ENCODE assay signal across 11 cellular contexts in genomic region chr17:31312223-31312622, GRCh38. TPM values are rescaled to one million over a fixed set of nuclear protein-coding genes. Genes with fewer than 3 reads are reported as not detected.
DNase-seq lines count a peak whose midpoint lies in the region; ATAC-seq and TF ChIP-seq lines count a peak whose summit lies in the region.
"Not testable (repeated sequence)": the region's sequence is repeated elsewhere in the genome, so short reads cannot be mapped to it uniquely, and the experiment has no call there.
"Had no signal": no experiment of that assay in that cellular context is flagged by ENCODE, and none has a peak within 500 bp of the region (broad histone marks: within the 10 kb centered on the region; RNA-seq: fewer than 3 reads in every experiment).

No MANE protein-coding gene starts in this region.

- not testable (repeated sequence) for H3K9me3 Mint-ChIP-seq in CD8-positive, alpha-beta T cell; activated CD8-positive, alpha-beta T cell treated with anti-CD3 and anti-CD28 coated beads, Interleukin-2, amount 10 ng/mL, durations not matched to agents 7 days and 5 days (ENCODE audit: insufficient read depth)

- WGBS in heart left ventricle, 4 donors, result 69 to 95% (median 84%) methylated on average over 7 of the region's 7 CpGs
- WGBS in psoas muscle, 3 donors, result 78 to 84% (median 80%) methylated on average over 6 to 7 of the region's 7 CpGs
- WGBS in suprapubic skin, result 85% methylated on average over 7 of the region's 7 CpGs

- not testable (repeated sequence) for H3K27me3 ChIP-seq in CD8-positive, alpha-beta T cell (ENCODE audit: insufficient read depth, low read length); Karpas-422 (ENCODE audit: low read length); heart left ventricle; psoas muscle (ENCODE audit: insufficient read depth in 3 of 3, low read length in 2 of 3); suprapubic skin

- H3K27ac ChIP-seq in CD8-positive, alpha-beta T cell (ENCODE audit: low read depth, low read length), result peak overlapping the region; percentile 69
- peak overlapping the region; percentile 99 for H3K27ac ChIP-seq in Karpas-422 (ENCODE audit: low read length)
- peak overlapping the region in 1 of 12 donors; percentile 88 for H3K27ac ChIP-seq in heart left ventricle
- not testable (repeated sequence) for H3K27ac ChIP-seq in psoas muscle
- H3K27ac ChIP-seq in suprapubic skin, result peak overlapping the region; percentile 8

- intact Hi-C loops in CD8-positive, alpha-beta T cell (cut with DNase I, micrococcal nuclease), result loop anchor here (5.0 kb wide), 4 partner anchors 45 to 490 kb away; partner anchors contain the start of gene CRLF3 (in 1 of the 2)
- intact Hi-C loops in heart left ventricle (cut with DNase I); psoas muscle (cut with DNase I): not testable (repeated sequence)

- H3K9ac ChIP-seq in Karpas-422 (ENCODE audit: low read length), result not testable (repeated sequence)

- not testable (repeated sequence) for TF ChIP-seq EP300 in suprapubic skin (IDR thresholded peaks at IDR 0.05)

- H3K4me3 Mint-ChIP-seq in CD8-positive, alpha-beta T cell, result peak overlapping the region; percentile 88
- H3K4me3 Mint-ChIP-seq in activated CD8-positive, alpha-beta T cell treated with anti-CD3 and anti-CD28 coated beads, Interleukin-2, amount 10 ng/mL, durations not matched to agents 7 days and 5 days, result peak overlapping the region; percentile 94

- H3K27me3 Mint-ChIP-seq in CD8-positive, alpha-beta T cell (ENCODE audit: low read depth); activated CD8-positive, alpha-beta T cell treated with anti-CD3 and anti-CD28 coated beads, Interleukin-2, amount 10 ng/mL, durations not matched to agents 7 days and 5 days (ENCODE audit: low read depth): not testable (repeated sequence)

- H3K9me3 ChIP-seq in CD8-positive, alpha-beta T cell (ENCODE audit: low read length); Karpas-422 (ENCODE audit: low read length); heart left ventricle; psoas muscle; suprapubic skin: not testable (repeated sequence)

- TF ChIP-seq POLR2A in heart left ventricle (IDR thresholded peaks at IDR 0.05); suprapubic skin (IDR thresholded peaks at IDR 0.05): not testable (repeated sequence)

- POLR2A ChIA-PET in CD8-positive, alpha-beta T cell (lab: Charles Lee), result interaction anchor here (2.9 kb wide), 1 partner anchor 7 kb away, joined by 27 read pairs; no protein-coding TSS in a partner anchor
- POLR2A ChIA-PET in activated CD8-positive, alpha-beta T cell treated with anti-CD3 and anti-CD28 coated beads, Interleukin-2, amount 10 ng/mL, durations not matched to agents 7 days and 5 days (lab: Charles Lee), result interaction anchor here (2.5 to 5.5 kb wide), 2 partner anchors 9 to 16 kb away, joined by 6 to 185 read pairs; partner anchors contain the start of gene EVI2A

- peaks cover 60% of the 10 kb centered on the region for H3K4me1 Mint-ChIP-seq in CD8-positive, alpha-beta T cell (ENCODE audit: low read depth)
- H3K4me1 Mint-ChIP-seq in activated CD8-positive, alpha-beta T cell treated with anti-CD3 and anti-CD28 coated beads, Interleukin-2, amount 10 ng/mL, durations not matched to agents 7 days and 5 days (ENCODE audit: low read depth), result peaks cover 54% of the 10 kb centered on the region

- H3K79me2 ChIP-seq in Karpas-422 (ENCODE audit: low read length), result peaks cover 21% of the 10 kb centered on the region

- H2AFZ ChIP-seq in Karpas-422 (ENCODE audit: low read length), result not testable (repeated sequence)

- ATAC-seq in CD8-positive, alpha-beta T cell; activated CD8-positive, alpha-beta T cell treated with anti-CD3 and anti-CD28 coated beads, Interleukin-2, amount 10 ng/mL, durations not matched to agents 7 days and 5 days; heart left ventricle; psoas muscle: not testable (repeated sequence)

- not testable (repeated sequence) for H4K20me1 ChIP-seq in Karpas-422 (ENCODE audit: insufficient read depth, low read depth, low read length)

- H3K4me1 ChIP-seq in CD8-positive, alpha-beta T cell (ENCODE audit: insufficient read depth, low read length), result peaks cover 57% of the 10 kb centered on the region
- H3K4me1 ChIP-seq in Karpas-422 (ENCODE audit: low read length) (peaks cover 100% of the 10 kb centered on the region), heart left ventricle (peaks cover 0 to 54% (median 0%) of the 10 kb centered on the region in 12 donors)
- not testable (repeated sequence) for H3K4me1 ChIP-seq in psoas muscle, suprapubic skin

- CTCF ChIA-PET in CD8-positive, alpha-beta T cell (lab: Charles Lee), result interaction anchor here (0.7 kb wide), 1 partner anchor 61 kb away, joined by 3 read pairs; no protein-coding TSS in a partner anchor
- CTCF ChIA-PET in activated CD8-positive, alpha-beta T cell treated with anti-CD3 and anti-CD28 coated beads, Interleukin-2, amount 10 ng/mL, durations not matched to agents 7 days and 5 days (lab: Charles Lee), result interaction anchor here (1.1 to 3.1 kb wide), 2 partner anchors 8 to 60 kb away, joined by 3 to 24 read pairs; partner anchors contain the start of gene EVI2A

- H3K4me2 ChIP-seq in Karpas-422 (ENCODE audit: low read depth, low read length, poor library complexity, severe bottlenecking), result peak overlapping the region; percentile 73

- peaks cover 15% of the 10 kb centered on the region for H3K36me3 Mint-ChIP-seq in CD8-positive, alpha-beta T cell
- peaks cover 50% of the 10 kb centered on the region for H3K36me3 Mint-ChIP-seq in activated CD8-positive, alpha-beta T cell treated with anti-CD3 and anti-CD28 coated beads, Interleukin-2, amount 10 ng/mL, durations not matched to agents 7 days and 5 days (ENCODE audit: low read depth)

- peak overlapping the region; percentile 54 for H3K4me3 ChIP-seq in CD8-positive, alpha-beta T cell (ENCODE audit: low read depth, low read length)
- not testable (repeated sequence) for H3K4me3 ChIP-seq in Karpas-422 (ENCODE audit: low read length)
- H3K4me3 ChIP-seq in heart left ventricle (peak overlapping the region in 7 of 12 donors; percentile 1 to 61 (median 19)), psoas muscle (peak overlapping the region; percentile 46), suprapubic skin (peak overlapping the region; percentile 27)

- not testable (repeated sequence) for TF ChIP-seq CTCF in CD8-positive, alpha-beta T cell (IDR thresholded peaks at IDR 0.05); heart left ventricle (IDR thresholded peaks at IDR 0.05); psoas muscle (IDR thresholded peaks at IDR 0.05); suprapubic skin (IDR thresholded peaks at IDR 0.05)

- not testable (repeated sequence) for H3K9me2 ChIP-seq in Karpas-422 (replicated peaks; ENCODE audit: insufficient read depth, low read length)

- DNase-seq in CD8-positive, alpha-beta T cell, result peak in 5 of 7 experiments; percentile 29 to 69 (median 50)
- not testable (repeated sequence) for DNase-seq in Karpas-422; psoas muscle; suprapubic skin (ENCODE audit: low spot score in 2 of 2)
- peak in 3 of 5 donors; percentile 28 to 62 (median 32) for DNase-seq in T-helper 1 cell
- peak; percentile 66 for DNase-seq in activated CD8-positive, alpha-beta T cell treated with anti-CD3 and anti-CD28 coated beads, Interleukin-2, amount 10 ng/mL, durations not matched to agents 7 days and 5 days
- DNase-seq in activated naive CD4-positive, alpha-beta T cell treated with anti-CD3 and anti-CD28 coated beads, Interleukin-2, amount 50 U/mL, for 16 hours, result peak; percentile 32
- peak in 1 of 5 donors; percentile 26 for DNase-seq in heart left ventricle

- not testable (repeated sequence) for H3K36me3 ChIP-seq in CD8-positive, alpha-beta T cell (ENCODE audit: insufficient read depth, low read length); Karpas-422 (ENCODE audit: insufficient read depth, low read length); heart left ventricle; psoas muscle (ENCODE audit: insufficient read depth in 1 of 2, low read depth in 1 of 2); suprapubic skin

- H3K27ac Mint-ChIP-seq in CD8-positive, alpha-beta T cell, result peak overlapping the region; percentile 98
- peak overlapping the region; percentile 95 for H3K27ac Mint-ChIP-seq in activated CD8-positive, alpha-beta T cell treated with anti-CD3 and anti-CD28 coated beads, Interleukin-2, amount 10 ng/mL, durations not matched to agents 7 days and 5 days

RNA-seq across cellular contexts. Expression of gene EVI2B, which starts 1.6 kb away (rescaled TPM):
- 10 to 100 TPM; 77.5 to 82.0 TPM for total RNA-seq in CD8-positive, alpha-beta T cell
- total RNA-seq in Karpas-422 (2014; rRNA removed; shearing (Covaris generic); ENCODE audit: low replicate concordance), result 0.76 and 5.0 TPM in 2 replicates
- total RNA-seq in activated CD8-positive, alpha-beta T cell treated with anti-CD3 and anti-CD28 coated beads, Interleukin-2, amount 10 ng/mL, durations not matched to agents 7 days and 5 days, result 10 to 100 TPM; 49.1 to 52.6 TPM
- total RNA-seq in heart left ventricle (10 to 100 TPM in 2 of 9 donors, 1 to 10 TPM in 6, under 1 TPM in 1; 0.81 to 21.5 (median 3.7) TPM), psoas muscle (1 to 10 TPM in 3 of 4 donors, under 1 TPM in 1; 0.85 to 2.9 (median 1.8) TPM), suprapubic skin (1 to 10 TPM; 2.2 to 5.6 (median 3.7) TPM)
- polyA plus RNA-seq in heart left ventricle (1 to 10 TPM; 1.1 to 2.2 TPM), psoas muscle (1 to 10 TPM in 1 of 3 donors, under 1 TPM in 2; 0.51 to 1.2 (median 0.53) TPM)
- total RNA-seq: Calu3, frontal cortex had no signal

RNA-seq across cellular contexts. Expression of gene EVI2A, which starts 9.2 kb away (rescaled TPM):
- total RNA-seq in CD8-positive, alpha-beta T cell, result 10 to 100 TPM; 43.3 to 44.4 TPM
- total RNA-seq in Karpas-422 (2014; rRNA removed; shearing (Covaris generic); ENCODE audit: low replicate concordance), result not detected in 2 replicates
- 10 to 100 TPM; 40.4 to 44.2 TPM for total RNA-seq in activated CD8-positive, alpha-beta T cell treated with anti-CD3 and anti-CD28 coated beads, Interleukin-2, amount 10 ng/mL, durations not matched to agents 7 days and 5 days
- total RNA-seq in heart left ventricle (10 to 100 TPM in 1 of 9 donors, 1 to 10 TPM in 6, under 1 TPM in 2; 0.63 to 13.3 (median 1.6) TPM), psoas muscle (1 to 10 TPM in 2 of 4 donors, under 1 TPM in 2; 0.50 to 1.7 (median 1.2) TPM), suprapubic skin (1 to 10 TPM; 1.2 to 3.3 (median 1.9) TPM)
- polyA plus RNA-seq in heart left ventricle (1 to 10 TPM; 1.9 to 2.5 TPM), psoas muscle (under 1 TPM; 0.34 to 0.85 (median 0.47) TPM)
- total RNA-seq: Calu3 had no signal

RNA-seq across cellular contexts. Expression of gene OMG, which starts 15.2 kb away (rescaled TPM):
- total RNA-seq in CD8-positive, alpha-beta T cell, result under 1 TPM; 0.41 to 0.44 TPM
- total RNA-seq in Karpas-422 (2014; rRNA removed; shearing (Covaris generic); ENCODE audit: low replicate concordance), result 0.11 TPM in 1 of 2 replicates, not detected in the other
- under 1 TPM; 0.29 to 0.50 TPM for total RNA-seq in activated CD8-positive, alpha-beta T cell treated with anti-CD3 and anti-CD28 coated beads, Interleukin-2, amount 10 ng/mL, durations not matched to agents 7 days and 5 days
- total RNA-seq in heart left ventricle (1 to 10 TPM in 2 of 9 donors, under 1 TPM in 1, not detected in 6; 0.56 to 2.2 (median 1.0) TPM), psoas muscle (not detected), suprapubic skin (not detected)
- polyA plus RNA-seq in heart left ventricle (under 1 TPM; 0.14 to 0.30 TPM), psoas muscle (under 1 TPM in 2 of 3 donors, not detected in 1; 0.03 to 0.10 TPM)
- total RNA-seq: Calu3, endothelial cell of umbilical vein had no signal
